Comparison of ENCODE assay signal across 1 cellular context in the genomic region with DNA sequence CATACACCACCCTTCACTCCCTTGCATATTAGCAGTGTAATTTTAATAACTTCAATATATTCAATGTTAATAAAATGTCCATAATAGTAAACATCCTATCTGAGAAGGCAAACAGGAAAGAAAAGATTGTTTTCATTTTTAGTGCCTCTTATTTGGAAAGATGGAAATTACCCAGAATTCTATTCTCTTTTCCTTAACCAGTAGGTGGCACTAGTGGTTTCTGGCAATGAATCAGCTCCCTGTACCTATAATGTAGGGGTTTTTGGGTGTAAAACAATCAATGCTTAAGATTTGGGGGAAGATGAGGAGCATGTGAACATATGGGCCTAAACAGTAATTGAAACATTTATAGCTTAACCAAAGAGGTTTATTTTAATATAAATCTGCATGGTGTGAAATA.
TF ChIP-seq lines count a peak whose summit lies in the region.

No MANE protein-coding gene starts in this region.

TF ChIP-seq in A549, 52 proteins besides CTCF, POLR2A, EP300 and RAD21 (continued from another document):
- TF ChIP-seq JUNB (IDR thresholded peaks at IDR 0.05) = no peak
- no peak for TF ChIP-seq ZSCAN20 (CRISPR knock-in tag; IDR thresholded peaks at IDR 0.05)
- TF ChIP-seq, protein P1, sequence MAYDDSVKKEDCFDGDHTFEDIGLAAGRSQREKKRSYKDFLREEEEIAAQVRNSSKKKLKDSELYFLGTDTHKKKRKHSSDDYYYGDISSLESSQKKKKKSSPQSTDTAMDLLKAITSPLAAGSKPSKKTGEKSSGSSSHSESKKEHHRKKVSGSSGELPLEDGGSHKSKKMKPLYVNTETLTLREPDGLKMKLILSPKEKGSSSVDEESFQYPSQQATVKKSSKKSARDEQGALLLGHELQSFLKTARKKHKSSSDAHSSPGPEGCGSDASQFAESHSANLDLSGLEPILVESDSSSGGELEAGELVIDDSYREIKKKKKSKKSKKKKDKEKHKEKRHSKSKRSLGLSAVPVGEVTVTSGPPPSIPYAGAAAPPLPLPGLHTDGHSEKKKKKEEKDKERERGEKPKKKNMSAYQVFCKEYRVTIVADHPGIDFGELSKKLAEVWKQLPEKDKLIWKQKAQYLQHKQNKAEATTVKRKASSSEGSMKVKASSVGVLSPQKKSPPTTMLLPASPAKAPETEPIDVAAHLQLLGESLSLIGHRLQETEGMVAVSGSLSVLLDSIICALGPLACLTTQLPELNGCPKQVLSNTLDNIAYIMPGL (CRISPR knock-in tag; IDR thresholded peaks at IDR 0.05; ENCODE audit: borderline replicate concordance) = no peak
- TF ChIP-seq NFE2L2 (conservative IDR thresholded peaks at IDR 0.05; ENCODE audit: low read length) = no peak
